24 cellular contexts compared by ENCODE assay signal in genomic region chr2:49936965-49937364, GRCh38.
"Had no signal": no experiment of that assay in that cellular context is flagged by ENCODE, and none has a peak within 500 bp of the region (broad histone marks: within the 10 kb centered on the region; RNA-seq: fewer than 3 reads in every experiment).

No MANE protein-coding gene starts in this region.

- H3K4me1 ChIP-seq: prostate gland, spleen had no signal

- H2AFZ ChIP-seq: hepatocyte had no signal

- H3K4me2 ChIP-seq: hepatocyte had no signal

- H3K36me3 ChIP-seq: left ventricle myocardium inferior, neutrophil, ovary, prostate gland, spleen, upper lobe of left lung, WERI-Rb-1 had no signal

- H3K27ac ChIP-seq: hepatocyte, left ventricle myocardium inferior, neutrophil, ovary, prostate gland, spleen, upper lobe of left lung, WERI-Rb-1 had no signal

- H3K9me3 ChIP-seq: left ventricle myocardium inferior, neutrophil, ovary, prostate gland, spleen, upper lobe of left lung had no signal

- H3K4me3 ChIP-seq: hepatocyte, left ventricle myocardium inferior, ovary, prostate gland, spleen, upper lobe of left lung had no signal

- H3K27me3 ChIP-seq: hepatocyte, neutrophil, ovary, spleen, upper lobe of left lung had no signal

- DNase-seq: activated CD4-positive, alpha-beta T cell treated with anti-CD3 and anti-CD28 coated beads for 1 hour; activated CD4-positive, alpha-beta T cell treated with anti-CD3 and anti-CD28 coated beads, Interleukin-2, amount 50 U/mL, for 4 hours; activated CD8-positive, alpha-beta memory T cell treated with anti-CD3 and anti-CD28 coated beads for 24 hours; activated CD8-positive, alpha-beta memory T cell treated with anti-CD3 and anti-CD28 coated beads, Interleukin-2, amount 50 U/mL, for 4 hours; activated naive CD4-positive, alpha-beta T cell; activated naive CD8-positive, alpha-beta T cell treated with anti-CD3 and anti-CD28 coated beads for 36 hours; activated T-cell treated with anti-CD3 and anti-CD28 coated beads, Interleukin-2, amount 50 U/mL, for 24 hours; central memory CD4-positive, alpha-beta T cell; effector memory CD4-positive, alpha-beta T cell; glutamatergic neuron; immature natural killer cell; kidney glomerular epithelial cell; left ventricle myocardium inferior; natural killer cell; ovary; spleen; stimulated activated CD4-positive, alpha-beta T cell treated with anti-CD3 and anti-CD28 coated beads, Interleukin-4, amount 100 ng/mL, for 1 hour; stimulated activated naive CD4-positive, alpha-beta T cell treated with Interleukin-2 at 50 U/mL for 16 hours; T-helper 1 cell; upper lobe of left lung; WERI-Rb-1 had no signal
